1 cellular context compared by ENCODE assay signal in the genomic region with DNA sequence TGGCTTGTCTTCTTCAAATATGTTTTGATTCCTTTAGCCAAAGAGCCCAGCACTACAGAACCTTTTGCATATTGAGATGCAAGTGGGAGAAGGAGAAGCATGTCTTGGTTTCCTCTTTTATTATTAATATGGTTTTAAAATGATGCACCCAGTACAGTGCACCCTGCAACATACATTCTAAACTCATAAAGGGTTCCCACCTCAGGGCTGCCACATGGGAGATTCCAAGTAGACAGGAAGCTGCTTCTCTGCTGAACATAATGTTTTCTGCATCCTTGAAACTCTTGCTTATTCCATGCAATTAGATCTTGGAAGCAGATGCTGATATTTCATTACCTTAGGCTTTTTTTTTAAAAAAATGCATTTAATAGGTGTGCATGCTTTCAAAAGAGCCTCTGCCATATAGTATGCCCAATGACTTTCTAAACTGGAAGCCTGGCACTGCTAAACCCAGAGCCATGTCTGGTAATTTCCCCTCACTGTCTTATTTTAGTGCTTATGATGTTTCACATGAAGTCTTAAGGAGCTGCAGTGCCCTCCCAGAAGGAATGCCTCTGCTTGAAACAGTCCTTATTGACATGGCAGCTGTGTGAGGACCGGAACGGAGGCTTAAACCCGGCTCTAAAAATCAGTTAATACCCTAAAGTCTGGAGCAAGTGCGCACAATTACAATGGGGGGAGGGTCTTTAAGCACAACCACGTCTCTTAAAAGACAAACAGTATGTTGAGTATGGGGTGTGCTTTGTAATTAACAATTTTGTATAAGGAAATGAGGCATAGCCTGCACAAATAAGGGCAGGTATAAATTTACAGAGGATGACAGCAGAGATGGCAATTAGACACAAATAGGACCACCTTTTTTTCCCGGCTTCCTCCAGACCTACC.
TF ChIP-seq lines count a peak whose summit lies in the region.

No MANE protein-coding gene starts in this region.

TF ChIP-seq in SK-N-SH, 30 proteins besides CTCF, POLR2A, EP300 and RAD21 (continued from another document):
- TF ChIP-seq, protein P1, sequence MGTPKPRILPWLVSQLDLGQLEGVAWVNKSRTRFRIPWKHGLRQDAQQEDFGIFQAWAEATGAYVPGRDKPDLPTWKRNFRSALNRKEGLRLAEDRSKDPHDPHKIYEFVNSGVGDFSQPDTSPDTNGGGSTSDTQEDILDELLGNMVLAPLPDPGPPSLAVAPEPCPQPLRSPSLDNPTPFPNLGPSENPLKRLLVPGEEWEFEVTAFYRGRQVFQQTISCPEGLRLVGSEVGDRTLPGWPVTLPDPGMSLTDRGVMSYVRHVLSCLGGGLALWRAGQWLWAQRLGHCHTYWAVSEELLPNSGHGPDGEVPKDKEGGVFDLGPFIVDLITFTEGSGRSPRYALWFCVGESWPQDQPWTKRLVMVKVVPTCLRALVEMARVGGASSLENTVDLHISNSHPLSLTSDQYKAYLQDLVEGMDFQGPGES (IDR thresholded peaks at IDR 0.05; ENCODE audit: low read depth, low read length) = no peak
- no peak for TF ChIP-seq FOXM1 (IDR thresholded peaks at IDR 0.05; ENCODE audit: low read depth)
